ENCODE assay signal across 8 cellular contexts in genomic region chr13:25318931-25319330, GRCh38. TPM values are rescaled to one million over a fixed set of nuclear protein-coding genes. Genes with fewer than 3 reads are reported as not detected.
DNase-seq lines count a peak whose midpoint lies in the region; ATAC-seq and TF ChIP-seq lines count a peak whose summit lies in the region.
"Not testable (repeated sequence)": the region's sequence is repeated elsewhere in the genome, so short reads cannot be mapped to it uniquely, and the experiment has no call there.

No MANE protein-coding gene starts in this region.

- peak overlapping the region; percentile 39; the same call in 1 of the 2 replicates for H3K4me2 ChIP-seq in IMR-90 (ENCODE audit: low read depth, low read length)

- not testable (repeated sequence) for BruUV-seq in IMR-90 (replicated peaks; lab: Mats Ljungman, UMichigan)

- H3K79me1 ChIP-seq in IMR-90 (ENCODE audit: low read depth in 1 of 2, low read length in 2 of 2) = peaks cover 11 to 22% of the 10 kb centered on the region in 2 experiments; a peak in 3 of 4 replicates

- H3K36me3 ChIP-seq in IMR-90 (ENCODE audit: control insufficient read depth, insufficient read depth, low read length) = peaks cover 26% of the 10 kb centered on the region
- H3K36me3 ChIP-seq in adipocyte (ENCODE audit: control insufficient read depth, insufficient read depth, low read length, severe bottlenecking) = peaks cover 84% of the 10 kb centered on the region
- not testable (repeated sequence) for H3K36me3 ChIP-seq in kidney epithelial cell (ENCODE audit: control insufficient read depth, insufficient read depth, low read length)
- peaks cover 5 to 38% of the 10 kb centered on the region in 2 donors for H3K36me3 ChIP-seq in vagina

- TF ChIP-seq POLR2A in IMR-90 (IDR thresholded peaks at IDR 0.05; ENCODE audit: low read depth, low read length); vagina (IDR thresholded peaks at IDR 0.05): not testable (repeated sequence)

- H2BK15ac ChIP-seq in IMR-90 (ENCODE audit: low read depth, low read length) = not testable (repeated sequence)

- H3K27ac ChIP-seq in IMR-90 (ENCODE audit: insufficient read depth, low read length) = peak overlapping the region; percentile 89; the same call in 1 of the 2 replicates
- peak overlapping the region; percentile 31 for H3K27ac ChIP-seq in vagina

- not testable (repeated sequence) for H2BK120ac ChIP-seq in IMR-90 (ENCODE audit: low read depth, low read length)

- not testable (repeated sequence) for H2BK20ac ChIP-seq in IMR-90 (ENCODE audit: low read depth, low read length)

- H3K14ac ChIP-seq in IMR-90 (replicated peaks; ENCODE audit: low read depth, low read length) = not testable (repeated sequence)

- H4K5ac ChIP-seq in IMR-90 (ENCODE audit: low read depth, low read length) = not testable (repeated sequence)

- H3K27me3 ChIP-seq in IMR-90 (ENCODE audit: control insufficient read depth, insufficient read depth, low read length); adipocyte (replicated peaks; ENCODE audit: control insufficient read depth, insufficient read depth, low read length); kidney epithelial cell (ENCODE audit: control insufficient read depth, insufficient read depth, low read length); vagina: not testable (repeated sequence)

- not testable (repeated sequence) for H3K9me1 ChIP-seq in IMR-90 (ENCODE audit: insufficient read depth, low read length)

- not testable (repeated sequence) for TF ChIP-seq CTCF in IMR-90 (conservative IDR thresholded peaks at IDR 0.05; ENCODE audit: low read depth, low read length); choroid plexus epithelial cell (conservative IDR thresholded peaks at IDR 0.05; ENCODE audit: low read depth, low read length); kidney epithelial cell (IDR thresholded peaks at IDR 0.05; ENCODE audit: insufficient read depth, low read length, poor library complexity, severe bottlenecking); vagina (IDR thresholded peaks at IDR 0.05)

- H3K9me3 ChIP-seq in IMR-90 (ENCODE audit: control insufficient read depth, insufficient read depth, low read length); adipocyte (ENCODE audit: control insufficient read depth, low read length); vagina: not testable (repeated sequence)

- intact Hi-C loops in IMR-90 (cut with micrococcal nuclease); vagina (cut with DNase I): not testable (repeated sequence)

- ATAC-seq in IMR-90 (ENCODE audit: low read depth) = peak; percentile 83

- H4K20me1 ChIP-seq in IMR-90 (ENCODE audit: insufficient read depth, low read length) = not testable (repeated sequence)

- WGBS in IMR-90 (ENCODE audit: extremely low coverage in 2 of 2, insufficient read length in 1 of 2), 2 experiments = no CpG with 5 or more reads among the region's 3 CpGs

- not testable (repeated sequence) for H3K4me3 ChIP-seq in IMR-90 (ENCODE audit: insufficient read depth, low read depth, low read length); adipocyte (ENCODE audit: low read length); choroid plexus epithelial cell (ENCODE audit: low read depth, low read length); kidney epithelial cell (ENCODE audit: low read depth, low read length); vagina

- H3K18ac ChIP-seq in IMR-90 (ENCODE audit: low read depth, low read length) = peak overlapping the region; percentile 74; the same call in 1 of the 2 replicates

- H2AK5ac ChIP-seq in IMR-90 (ENCODE audit: low read depth, low read length) = not testable (repeated sequence)

- DNase-seq in DMS 273 (lab: John Stamatoyannopoulos, UW; ENCODE audit: unreplicated experiment) = peak; percentile 47
- peak; percentile 89 for DNase-seq in IMR-90
- DNase-seq in RPMI7951 (ENCODE audit: low read depth) = peak; percentile 38
- DNase-seq in adipocyte (ENCODE audit: low read depth) = peak; percentile 57
- peak; percentile 79 for DNase-seq in choroid plexus epithelial cell (ENCODE audit: low read depth)
- peak; percentile 65 for DNase-seq in fibroblast of peridontal ligament (ENCODE audit: extremely low read depth)
- peak; percentile 19 for DNase-seq in kidney epithelial cell (ENCODE audit: low read depth)
- DNase-seq in vagina (ENCODE audit: extremely low spot score in 2 of 2) = not testable (repeated sequence)

- H2AFZ ChIP-seq in IMR-90 (replicated peaks; ENCODE audit: low read length, poor library complexity) = not testable (repeated sequence)

- H3K4ac ChIP-seq in IMR-90 (ENCODE audit: low read depth, low read length) = peak overlapping the region; percentile 24; the same call in 1 of the 2 replicates

- peak overlapping the region; percentile 84 for H2BK5ac ChIP-seq in IMR-90 (ENCODE audit: low read depth, low read length, poor library complexity, severe bottlenecking)

- not testable (repeated sequence) for TF ChIP-seq RAD21 in IMR-90 (IDR thresholded peaks at IDR 0.05; ENCODE audit: low read length)

- H3K9ac ChIP-seq in IMR-90 (ENCODE audit: low read depth, low read length); adipocyte (ENCODE audit: low read length): not testable (repeated sequence)

- POLR2A ChIA-PET in IMR-90 (lab: Charles Lee; ENCODE audit: unreplicated experiment) = not testable (repeated sequence)

- H3K23ac ChIP-seq in IMR-90 (ENCODE audit: low read depth, low read length) = not testable (repeated sequence)

- not testable (repeated sequence) for H2AK9ac ChIP-seq in IMR-90 (replicated peaks; ENCODE audit: low read depth, low read length, poor library complexity)

- H3K4me1 ChIP-seq in IMR-90 (ENCODE audit: control insufficient read depth, insufficient read depth, low read length); vagina: not testable (repeated sequence)
- H3K4me1 ChIP-seq in adipocyte (ENCODE audit: control insufficient read depth, insufficient read depth, low read length) = peaks cover 14% of the 10 kb centered on the region

- H4K91ac ChIP-seq in IMR-90 (ENCODE audit: insufficient read depth, low read depth, low read length) = not testable (repeated sequence)

- in situ Hi-C loops in IMR-90 (cut with MboI; ENCODE audit: low sequenced_read_pairs) = not testable (repeated sequence)

- CTCF ChIA-PET in IMR-90 (lab: Yijun Ruan, JAX) = interaction anchor here (0.6 kb wide), 1 partner anchor 12 kb away, joined by 3 read pairs; no protein-coding TSS in a partner anchor

- not testable (repeated sequence) for H3K56ac ChIP-seq in IMR-90 (ENCODE audit: extremely low read depth, insufficient read depth, low read length)

- not testable (repeated sequence) for H4K8ac ChIP-seq in IMR-90 (ENCODE audit: low read depth in 2 of 2, low read length in 2 of 2)

- dilution Hi-C loops in IMR-90 (cut with HindIII; ENCODE audit: low sequenced_read_pairs, unreplicated experiment) = not testable (repeated sequence)

TF ChIP-seq in IMR-90, 13 proteins besides CTCF, POLR2A, EP300 and RAD21:
- peak; percentile 67; the same call in 1 of the 2 replicates for TF ChIP-seq FOS (IDR thresholded peaks at IDR 0.05; ENCODE audit: low read depth, low read length)
- TF ChIP-seq BHLHE40 (IDR thresholded peaks at IDR 0.05; ENCODE audit: low read depth, low read length) = 0 out of 2 replicates have a peak, but pooled peaks have one; percentile 15
- TF ChIP-seq USF2 (IDR thresholded peaks at IDR 0.05; ENCODE audit: low read depth, low read length) = peak; percentile 67; the same call in 1 of the 2 replicates
- TF ChIP-seq CEBPB (IDR thresholded peaks at IDR 0.05; ENCODE audit: low read depth, low read length) = peak; percentile 69

RNA-seq across cellular contexts. Expression of gene NUP58, which starts 17.5 kb away (rescaled TPM):
- total RNA-seq in IMR-90 (2012; rRNA removed) (50.7 and 61.4 TPM in 2 replicates), kidney epithelial cell (56.0 and 90.5 TPM in 2 replicates), vagina (64.3 TPM)
- polyA plus RNA-seq in IMR-90 (2012; rRNA removed) = 25.2 and 29.7 TPM in 2 replicates
- 14.6 and 20.5 TPM in 2 replicates for polyA plus RNA-seq in IMR-90 (2012; cell fraction: cytosol; rRNA removed)
- 15.1 and 32.3 TPM in 2 replicates for polyA plus RNA-seq in IMR-90 (2012; cell fraction: nucleus; rRNA removed; ENCODE audit: low replicate concordance)
- 53.7 and 54.2 TPM in 2 replicates for total RNA-seq in RPMI7951 (2014; rRNA removed; shearing (Covaris generic))

RNA-seq across cellular contexts. Expression of gene MTMR6, which starts 31.6 kb away (rescaled TPM):
- total RNA-seq in IMR-90 (2012; rRNA removed) = 21.7 and 33.1 TPM in 2 replicates
- polyA plus RNA-seq in IMR-90 (2012; rRNA removed) = 7.4 and 9.4 TPM in 2 replicates
- 2.7 and 3.8 TPM in 2 replicates for polyA plus RNA-seq in IMR-90 (2012; cell fraction: cytosol; rRNA removed)
- 1.9 and 5.4 TPM in 2 replicates for polyA plus RNA-seq in IMR-90 (2012; cell fraction: nucleus; rRNA removed; ENCODE audit: low replicate concordance)
- 40.8 and 46.0 TPM in 2 replicates for total RNA-seq in RPMI7951 (2014; rRNA removed; shearing (Covaris generic))
- 25.7 and 27.6 TPM in 2 replicates for total RNA-seq in kidney epithelial cell
- 14.0 TPM for total RNA-seq in vagina

RNA-seq across cellular contexts. Expression of gene ATP8A2, which starts 52.8 kb away (rescaled TPM):
- 0.18 and 0.28 TPM in 2 replicates for total RNA-seq in IMR-90 (2012; rRNA removed)
- 0.02 and 0.04 TPM in 2 replicates for polyA plus RNA-seq in IMR-90 (2012; rRNA removed)
- 0.01 and 0.03 TPM in 2 replicates for polyA plus RNA-seq in IMR-90 (2012; cell fraction: cytosol; rRNA removed)
- 0.01 and 0.02 TPM in 2 replicates for polyA plus RNA-seq in IMR-90 (2012; cell fraction: nucleus; rRNA removed; ENCODE audit: low replicate concordance)
- 1.3 TPM in 2 replicates for total RNA-seq in RPMI7951 (2014; rRNA removed; shearing (Covaris generic))
- total RNA-seq in kidney epithelial cell = 3.8 and 4.0 TPM in 2 replicates
- total RNA-seq in vagina = 1.5 TPM
